8 cellular contexts compared by ENCODE assay signal in the genomic region with DNA sequence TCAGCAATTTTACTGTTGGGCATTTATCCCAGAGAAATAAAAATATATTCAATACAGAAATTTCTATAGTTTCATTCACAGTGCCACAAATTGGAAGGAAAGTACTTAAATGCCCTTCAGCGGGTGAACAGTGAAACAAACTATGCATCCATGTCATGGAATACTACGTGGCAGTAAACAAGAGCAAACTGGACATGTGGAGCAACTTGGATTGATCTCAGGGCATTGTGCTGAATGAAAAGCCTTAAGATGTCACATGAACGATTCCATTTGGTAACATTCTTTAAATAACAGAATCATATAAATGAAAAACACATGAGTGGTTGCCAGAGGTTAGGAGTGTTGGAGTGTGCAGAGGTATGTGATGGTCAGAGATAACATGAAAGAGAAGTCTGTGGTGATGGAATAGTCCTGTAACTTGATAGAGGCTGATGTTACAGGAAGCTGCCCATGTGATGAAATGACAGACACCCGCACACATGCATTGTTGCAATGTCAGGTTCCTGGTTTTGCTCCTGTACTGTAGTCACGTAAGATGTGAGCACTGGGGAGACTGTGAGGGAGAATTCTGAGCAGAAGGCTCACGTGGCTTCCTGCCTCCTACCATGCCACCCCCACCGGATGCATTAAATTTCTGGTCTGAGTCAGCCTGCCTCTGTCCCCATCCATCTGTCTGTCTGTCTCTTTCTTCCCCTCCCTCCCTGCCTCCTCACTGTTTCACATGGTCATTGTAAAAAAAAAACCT.
DNase-seq lines count a peak whose midpoint lies in the region; ATAC-seq, FAIRE-seq and TF ChIP-seq lines count a peak whose summit lies in the region.
"Not testable (repeated sequence)": the region's sequence is repeated elsewhere in the genome, so short reads cannot be mapped to it uniquely, and the experiment has no call there.

No MANE protein-coding gene starts in this region.

- peak overlapping the region; percentile 93 for H3K27ac Mint-ChIP-seq in activated naive CD4-positive, alpha-beta T cell treated with anti-CD3 and anti-CD28 coated beads, Interleukin-2, amount 50 U/mL, for 24 hours

- POLR2A ChIA-PET in A549 (lab: Yijun Ruan, JAX), result not testable (repeated sequence)

- H3K27me3 Mint-ChIP-seq in activated naive CD4-positive, alpha-beta T cell treated with anti-CD3 and anti-CD28 coated beads, Interleukin-2, amount 50 U/mL, for 24 hours, result not testable (repeated sequence)

- not testable (repeated sequence) for H3K9me3 Mint-ChIP-seq in activated naive CD4-positive, alpha-beta T cell treated with anti-CD3 and anti-CD28 coated beads, Interleukin-2, amount 50 U/mL, for 24 hours

- 65% methylated on average over 7 of the region's 7 CpGs for WGBS in A549 (ENCODE audit: missing lambda C conversion rate)

- peak overlapping the region; percentile 78 for H3K4me3 Mint-ChIP-seq in activated naive CD4-positive, alpha-beta T cell treated with anti-CD3 and anti-CD28 coated beads, Interleukin-2, amount 50 U/mL, for 24 hours

- not testable (repeated sequence) for H3K36me3 Mint-ChIP-seq in activated naive CD4-positive, alpha-beta T cell treated with anti-CD3 and anti-CD28 coated beads, Interleukin-2, amount 50 U/mL, for 24 hours

- not testable (repeated sequence) for TF ChIP-seq RAD21 in A549 (conservative IDR thresholded peaks at IDR 0.05 in 1 of 2, IDR thresholded peaks at IDR 0.05 in 1 of 2)

- not testable (repeated sequence) for TF ChIP-seq CTCF in A549 (IDR thresholded peaks at IDR 0.05)

- H3K9me3 ChIP-seq in A549, result not testable (repeated sequence)

- peaks cover 46% of the 10 kb centered on the region for H3K4me1 Mint-ChIP-seq in activated naive CD4-positive, alpha-beta T cell treated with anti-CD3 and anti-CD28 coated beads, Interleukin-2, amount 50 U/mL, for 24 hours

- not testable (repeated sequence) for FAIRE-seq in A549 (lab: Jason Lieb, UNC)

- CTCF ChIA-PET in A549 (lab: Yijun Ruan, JAX), result not testable (repeated sequence)

- TF ChIP-seq EP300 in A549 (IDR thresholded peaks at IDR 0.05), result not testable (repeated sequence)

- in situ Hi-C loops in KBM-7 (cut with MboI; ENCODE audit: low pct_unique_long_range_greater_than_20kb, low sequenced_read_pairs), result not testable (repeated sequence)

- ATAC-seq in A549, result peak; percentile 80 to 84
- ATAC-seq in GM18870 (IDR thresholded peaks at IDR 0.05; ENCODE audit: unreplicated experiment), result peak; percentile 94
- ATAC-seq in HG02763 (IDR thresholded peaks at IDR 0.05; ENCODE audit: unreplicated experiment), result peak; percentile 90

- H3K4me3 ChIP-seq in A549, result not testable (repeated sequence)

- not testable (repeated sequence) for DNase-seq in A549 (ENCODE audit: low read depth in 1 of 2, low spot score in 1 of 2)
- DNase-seq in KBM-7 (peak; percentile 95), T-helper 9 cell (peak; percentile 23), glomerular visceral epithelial cell (ENCODE audit: extremely low spot score) (peak; percentile 84), renal cortical epithelial cell (ENCODE audit: low read depth) (peak; percentile 77)

- H3K27ac ChIP-seq in A549, result peak overlapping the region in 1 of 2 experiments; percentile 46; a peak in 1 of 6 replicates

- TF ChIP-seq POLR2A in A549 (IDR thresholded peaks at IDR 0.05; ENCODE audit: low read length), result not testable (repeated sequence)

- H3K4me1 ChIP-seq in A549, result not testable (repeated sequence)

- H3K4me2 ChIP-seq in A549, result not testable (repeated sequence)

TF ChIP-seq in A549, 52 proteins besides CTCF, POLR2A, EP300 and RAD21:
- TF ChIP-seq, protein P1, sequence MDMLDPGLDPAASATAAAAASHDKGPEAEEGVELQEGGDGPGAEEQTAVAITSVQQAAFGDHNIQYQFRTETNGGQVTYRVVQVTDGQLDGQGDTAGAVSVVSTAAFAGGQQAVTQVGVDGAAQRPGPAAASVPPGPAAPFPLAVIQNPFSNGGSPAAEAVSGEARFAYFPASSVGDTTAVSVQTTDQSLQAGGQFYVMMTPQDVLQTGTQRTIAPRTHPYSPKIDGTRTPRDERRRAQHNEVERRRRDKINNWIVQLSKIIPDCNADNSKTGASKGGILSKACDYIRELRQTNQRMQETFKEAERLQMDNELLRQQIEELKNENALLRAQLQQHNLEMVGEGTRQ (IDR thresholded peaks at IDR 0.05), result 0 out of 2 replicates have a peak, but pooled peaks have one; percentile 6
